ENCODE assay signal across 14 cellular contexts in the genomic region with DNA sequence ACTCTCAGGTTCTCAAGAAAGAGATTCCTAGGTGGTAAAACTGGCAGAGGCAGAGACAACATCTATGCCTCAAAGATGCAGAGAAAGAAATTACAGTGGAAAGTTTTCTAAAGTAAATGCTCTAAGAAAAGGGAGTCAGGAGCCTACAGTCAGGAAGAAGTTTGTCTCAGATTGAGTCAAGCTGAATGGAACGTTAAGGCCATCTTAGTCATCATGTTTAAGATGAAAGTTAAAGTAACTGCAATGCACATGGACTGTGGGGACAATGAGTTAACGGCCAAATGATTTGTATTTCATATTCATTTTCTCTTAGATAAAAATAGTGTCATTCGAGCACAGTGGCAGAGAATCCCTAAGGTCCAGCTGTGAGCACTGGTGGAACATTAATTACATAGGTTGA.
DNase-seq lines count a peak whose midpoint lies in the region; ATAC-seq lines count a peak whose summit lies in the region.
"Had no signal": no experiment of that assay in that cellular context is flagged by ENCODE, and none has a peak within 500 bp of the region (broad histone marks: within the 10 kb centered on the region; RNA-seq: fewer than 3 reads in every experiment).

No MANE protein-coding gene starts in this region.

- no peak overlapping the region for H2BK120ac ChIP-seq in trophoblast cell (ENCODE audit: insufficient read depth, low read length, poor library complexity)

- H3K18ac ChIP-seq in trophoblast cell (ENCODE audit: low read length): no peak overlapping the region

- H2BK12ac ChIP-seq in trophoblast cell (ENCODE audit: low read length): no peak overlapping the region

- H3K23ac ChIP-seq in trophoblast cell (ENCODE audit: low read length): no peak overlapping the region

- no peaks in the 10 kb centered on the region for H3K79me1 ChIP-seq in trophoblast cell (ENCODE audit: low read length)

- H2AK5ac ChIP-seq in trophoblast cell (ENCODE audit: low read length): no peak overlapping the region

- no peak overlapping the region for H4K8ac ChIP-seq in trophoblast cell (ENCODE audit: low read depth, low read length)

- H3K4me2 ChIP-seq in trophoblast cell (ENCODE audit: low read length): no peak overlapping the region
- H3K4me2 ChIP-seq: KMS-11 had no signal

- H2BK5ac ChIP-seq in trophoblast cell (ENCODE audit: low read depth, low read length, poor library complexity): no peak overlapping the region

- H3K14ac ChIP-seq in trophoblast cell (ENCODE audit: low read length): no peak overlapping the region

- no CpG with 5 or more reads among the region's 3 CpGs for WGBS in trophoblast cell (ENCODE audit: extremely low coverage, insufficient coverage, insufficient read length)

- H2AFZ ChIP-seq in trophoblast cell (ENCODE audit: insufficient read depth, low read length, poor library complexity): no peak overlapping the region
- H2AFZ ChIP-seq: GM23248 had no signal

- H3K27me3 ChIP-seq in trophoblast cell (ENCODE audit: insufficient read depth, low read length): no peaks in the 10 kb centered on the region

- H4K91ac ChIP-seq in trophoblast cell (ENCODE audit: low read depth, low read length): no peak overlapping the region

- H3K4ac ChIP-seq in trophoblast cell (ENCODE audit: low read depth, low read length): no peak overlapping the region

- H3K4me1 ChIP-seq in trophoblast cell (ENCODE audit: control insufficient read depth in 1 of 2, insufficient read depth in 2 of 2, low read length in 2 of 2): no peaks in the 10 kb centered on the region

- ATAC-seq in GM19351 (IDR thresholded peaks at IDR 0.05; ENCODE audit: unreplicated experiment) (peak; percentile 70), HG02885 (IDR thresholded peaks at IDR 0.05; ENCODE audit: poor library complexity, unreplicated experiment) (peak; percentile 70), HG03521 (IDR thresholded peaks at IDR 0.05; ENCODE audit: unreplicated experiment) (no peak)
- ATAC-seq: HCT116, HepG2 had no signal

- no peak overlapping the region for H3K9ac ChIP-seq in trophoblast cell (ENCODE audit: low read length)
- H3K9ac ChIP-seq: GM23248, KMS-11 had no signal

- H4K12ac ChIP-seq in trophoblast cell (ENCODE audit: low read depth, low read length): no peak overlapping the region

- H3K36me3 ChIP-seq in trophoblast cell (ENCODE audit: control insufficient read depth in 1 of 2, insufficient read depth in 2 of 2, low read length in 2 of 2): no peaks in the 10 kb centered on the region

- DNase-seq in HT1080 (ENCODE audit: low read depth) (peak; percentile 24), trophoblast cell (no peak), COLO829 (ENCODE audit: low spot score) (no peak)
- DNase-seq in activated T-cell treated with anti-CD3 and anti-CD28 coated beads, Interleukin-2, amount 50 U/mL, for 1 hour: no peak
- DNase-seq: C1 segment of cervical spinal cord; CD4-positive, alpha-beta T cell; DMS79; GM23248 had no signal

- H3K4me3 ChIP-seq in trophoblast cell (ENCODE audit: low read depth, low read length): no peak overlapping the region
- H3K4me3 ChIP-seq: GM23248 had no signal

- no peaks in the 10 kb centered on the region for H3K9me3 ChIP-seq in trophoblast cell (ENCODE audit: insufficient read depth, low read depth, low read length)

- H3K27ac ChIP-seq in trophoblast cell (ENCODE audit: low read depth, low read length): no peak overlapping the region
- H3K27ac ChIP-seq: GM23248, KMS-11 had no signal

- no peaks in the 10 kb centered on the region for H3K79me2 ChIP-seq in trophoblast cell (ENCODE audit: control insufficient read depth, insufficient read depth, low read length, poor library complexity)
